In genomic region chr11:103471546-103471945, GRCh38 we compare ENCODE assay signal across 23 cellular contexts.
"Had no signal": no experiment of that assay in that cellular context is flagged by ENCODE, and none has a peak within 500 bp of the region (broad histone marks: within the 10 kb centered on the region; RNA-seq: fewer than 3 reads in every experiment).

No MANE protein-coding gene starts in this region.

- H3K27ac Mint-ChIP-seq: dendritic cell treated with granulocyte-macrophage colony-stimulating factor and Interleukin-4, amounts not matched to agents 40 ng/mL and 50 ng/mL, for 4 days; effector memory CD8-positive, alpha-beta T cell; endodermal cell; naive thymus-derived CD4-positive, alpha-beta T cell; natural killer cell had no signal

- H3K27me3 Mint-ChIP-seq: dendritic cell treated with granulocyte-macrophage colony-stimulating factor and Interleukin-4, amounts not matched to agents 40 ng/mL and 50 ng/mL, for 4 days; effector memory CD8-positive, alpha-beta T cell; naive thymus-derived CD4-positive, alpha-beta T cell had no signal

- H3K36me3 Mint-ChIP-seq: naive thymus-derived CD4-positive, alpha-beta T cell; natural killer cell had no signal

- H3K4me1 Mint-ChIP-seq: naive thymus-derived CD4-positive, alpha-beta T cell; natural killer cell had no signal

- ATAC-seq: effector memory CD8-positive, alpha-beta T cell; esophagus mucosa; gastrocnemius medialis; heart right ventricle; left cardiac atrium; left lung; left ventricle myocardium superior; lower lobe of right lung; naive thymus-derived CD4-positive, alpha-beta T cell; natural killer cell had no signal

- DNase-seq: cortex of kidney; effector CD8-positive, alpha-beta T cell; effector memory CD8-positive, alpha-beta T cell; endodermal cell; erythroblast; esophagus squamous epithelium; foreskin fibroblast; foreskin melanocyte; gastrocnemius medialis; glutamatergic neuron; head of caudate nucleus; heart right ventricle; hippocampal formation; left cardiac atrium; left lung; left ventricle myocardium superior; lower lobe of right lung; mesenchymal stem cell; midbrain; naive thymus-derived CD4-positive, alpha-beta T cell; natural killer cell had no signal

- H3K9me3 Mint-ChIP-seq: dendritic cell treated with granulocyte-macrophage colony-stimulating factor and Interleukin-4, amounts not matched to agents 40 ng/mL and 50 ng/mL, for 4 days; effector memory CD8-positive, alpha-beta T cell; endodermal cell; naive thymus-derived CD4-positive, alpha-beta T cell had no signal

- H3K4me3 Mint-ChIP-seq: dendritic cell treated with granulocyte-macrophage colony-stimulating factor and Interleukin-4, amounts not matched to agents 40 ng/mL and 50 ng/mL, for 4 days; effector memory CD8-positive, alpha-beta T cell; endodermal cell; naive thymus-derived CD4-positive, alpha-beta T cell; natural killer cell had no signal
